11 cellular contexts compared by ENCODE assay signal in genomic region chr2:38505779-38506178, GRCh38.
DNase-seq lines count a peak whose midpoint lies in the region; ATAC-seq, FAIRE-seq and TF ChIP-seq lines count a peak whose summit lies in the region.
"Had no signal": no experiment of that assay in that cellular context is flagged by ENCODE, and none has a peak within 500 bp of the region (broad histone marks: within the 10 kb centered on the region; RNA-seq: fewer than 3 reads in every experiment).

No MANE protein-coding gene starts in this region.

- no peaks in the 10 kb centered on the region for H3K79me2 ChIP-seq in GM23248 (ENCODE audit: insufficient read depth)
- H3K79me2 ChIP-seq in K562 (ENCODE audit: control insufficient read depth, insufficient read depth, low read length), result no peaks in the 10 kb centered on the region
- H3K79me2 ChIP-seq in OCI-LY7 (ENCODE audit: insufficient read depth, low read depth, low read length), result no peaks in the 10 kb centered on the region

- in situ Hi-C loops in GM23248 (cut with MboI) (no loop called here), K562 (cut with MboI) (loop anchor here (5.0 kb wide), 1 partner anchor 188 kb away; no protein-coding TSS in a partner anchor)

- no peak overlapping the region for H3K27ac Mint-ChIP-seq in immature natural killer cell
- H3K27ac Mint-ChIP-seq in activated CD8-positive, alpha-beta memory T cell treated with anti-CD3 and anti-CD28 coated beads, Interleukin-2, amount 10 ng/mL, durations not matched to agents 7 days and 5 days, result no peak overlapping the region
- H3K27ac Mint-ChIP-seq: activated naive CD8-positive, alpha-beta T cell treated with anti-CD3 and anti-CD28 coated beads, Interleukin-2, amount 50 U/mL, for 24 hours had no signal

- H3K9me2 ChIP-seq in GM23248 (ENCODE audit: insufficient read depth) (no peaks in the 10 kb centered on the region), OCI-LY7 (ENCODE audit: insufficient read depth, low read length) (no peaks in the 10 kb centered on the region)

- H3K27me3 ChIP-seq in GM23248 (replicated peaks; ENCODE audit: insufficient read depth), result peaks cover 10% of the 10 kb centered on the region
- H3K27me3 ChIP-seq in K562 (ENCODE audit: control insufficient read depth in 2 of 2, insufficient read depth in 2 of 2, low read length in 2 of 2), result no peaks in the 10 kb centered on the region
- no peaks in the 10 kb centered on the region for H3K27me3 ChIP-seq in right cardiac atrium (ENCODE audit: control insufficient read depth, insufficient read depth)
- H3K27me3 ChIP-seq in stomach, result no peaks in the 10 kb centered on the region
- H3K27me3 ChIP-seq: Peyer's patch had no signal

- H3K4me2 ChIP-seq in GM23248 (ENCODE audit: unreplicated experiment) (no peak overlapping the region), K562 (ENCODE audit: insufficient read depth, low read length) (no peak overlapping the region), OCI-LY7 (ENCODE audit: low read length) (no peak overlapping the region)

- TF ChIP-seq POLR2A in K562 (conservative IDR thresholded peaks at IDR 0.05) (no peak), stomach (IDR thresholded peaks at IDR 0.05) (no peak)

- peaks cover 4% of the 10 kb centered on the region for H3K9me1 ChIP-seq in K562 (ENCODE audit: control insufficient read depth, insufficient read depth, low read length)

- ATAC-seq in K562, result peak; percentile 28
- ATAC-seq in right cardiac atrium, result peak; percentile 85 to 89
- ATAC-seq in activated CD8-positive, alpha-beta memory T cell treated with anti-CD3 and anti-CD28 coated beads, Interleukin-2, amount 10 ng/mL, durations not matched to agents 7 days and 5 days, result no peak
- ATAC-seq: activated naive CD8-positive, alpha-beta T cell treated with anti-CD3 and anti-CD28 coated beads, Interleukin-2, amount 50 U/mL, for 24 hours had no signal

- H2AFZ ChIP-seq in GM23248 (0 out of 2 replicates have a peak overlapping the region, but pooled peaks have one; percentile 23), K562 (ENCODE audit: low read depth, low read length) (no peak overlapping the region), OCI-LY7 (ENCODE audit: low read length) (no peak overlapping the region)

- H3K27me3 Mint-ChIP-seq in immature natural killer cell (ENCODE audit: low read depth in 3 of 3), result peaks cover 3 to 10% (median 5%) of the 10 kb centered on the region in 3 donors
- H3K27me3 Mint-ChIP-seq in activated CD8-positive, alpha-beta memory T cell treated with anti-CD3 and anti-CD28 coated beads, Interleukin-2, amount 10 ng/mL, durations not matched to agents 7 days and 5 days, result peaks cover 7% of the 10 kb centered on the region

- DNase-seq in GM23248 (peak; percentile 93), K562 (ENCODE audit: extremely low read depth in 1 of 4, low spot score in 3 of 4) (peak in 1 of 4 experiments; percentile 23), right cardiac atrium (peak; percentile 60 to 64 (median 64)), stomach (no peak), immature natural killer cell (no peak), OCI-LY7 (ENCODE audit: low spot score) (no peak), NCI-H1092 (lab: John Stamatoyannopoulos, UW) (no peak)
- no peak for DNase-seq in activated CD8-positive, alpha-beta memory T cell treated with anti-CD3 and anti-CD28 coated beads, Interleukin-2, amount 10 ng/mL, durations not matched to agents 7 days and 5 days
- DNase-seq: activated CD4-positive, alpha-beta T cell treated with anti-CD3 and anti-CD28 coated beads for 48 hours; activated naive CD8-positive, alpha-beta T cell treated with anti-CD3 and anti-CD28 coated beads, Interleukin-2, amount 50 U/mL, for 24 hours; Peyer's patch had no signal

- H3K4me3 ChIP-seq in GM23248 (no peak overlapping the region), K562 (no peak overlapping the region), right cardiac atrium (ENCODE audit: low read length) (no peak overlapping the region), stomach (no peak overlapping the region), OCI-LY7 (ENCODE audit: low read depth, low read length, poor library complexity, severe bottlenecking) (no peak overlapping the region)
- H3K4me3 ChIP-seq: Peyer's patch had no signal

- H3K9me3 ChIP-seq in GM23248 (ENCODE audit: low read depth), result no peaks in the 10 kb centered on the region
- H3K9me3 ChIP-seq in K562 (replicated peaks; ENCODE audit: control insufficient read depth, insufficient read depth, low read depth, low read length), result peaks cover 4% of the 10 kb centered on the region; the same call in 1 of the 2 replicates
- H3K9me3 ChIP-seq in right cardiac atrium (ENCODE audit: control insufficient read depth, low read length), result no peaks in the 10 kb centered on the region
- peaks cover 0 to 13% (median 8%) of the 10 kb centered on the region in 4 donors for H3K9me3 ChIP-seq in stomach
- peaks cover 14% of the 10 kb centered on the region; the same call in 1 of the 2 replicates for H3K9me3 ChIP-seq in OCI-LY7 (ENCODE audit: low read length)
- H3K9me3 ChIP-seq: Peyer's patch had no signal

- H3K9me3 Mint-ChIP-seq in immature natural killer cell, result peaks cover 0 to 4% (median 0%) of the 10 kb centered on the region in 6 donors
- peaks cover 7% of the 10 kb centered on the region for H3K9me3 Mint-ChIP-seq in activated CD8-positive, alpha-beta memory T cell treated with anti-CD3 and anti-CD28 coated beads, Interleukin-2, amount 10 ng/mL, durations not matched to agents 7 days and 5 days (ENCODE audit: low read depth)
- H3K9me3 Mint-ChIP-seq: activated naive CD8-positive, alpha-beta T cell treated with anti-CD3 and anti-CD28 coated beads, Interleukin-2, amount 50 U/mL, for 24 hours had no signal

- H4K20me1 ChIP-seq in GM23248 (ENCODE audit: insufficient read depth), result no peaks in the 10 kb centered on the region
- H4K20me1 ChIP-seq in K562 (replicated peaks; ENCODE audit: control insufficient read depth, insufficient read depth, low read length), result no peaks in the 10 kb centered on the region; the same call in 1 of the 2 replicates
- H4K20me1 ChIP-seq in OCI-LY7 (ENCODE audit: insufficient read depth, low read length), result no peaks in the 10 kb centered on the region

- BruUV-seq in K562 (replicated peaks; lab: Mats Ljungman, UMichigan) (no TSS peak), OCI-LY7 (replicated peaks; lab: Mats Ljungman, UMichigan) (no TSS peak)

- no peak for TF ChIP-seq CTCF in K562 (IDR thresholded peaks at IDR 0.05 in 2 of 3, conservative IDR thresholded peaks at IDR 0.05 in 1 of 3; ENCODE audit: insufficient read depth in 2 of 3, low read depth in 1 of 3, low read length in 3 of 3)
- TF ChIP-seq CTCF in stomach (IDR thresholded peaks at IDR 0.05), result no peak
- TF ChIP-seq CTCF in OCI-LY7 (conservative IDR thresholded peaks at IDR 0.05; ENCODE audit: low read length), result no peak

- no peak for TF ChIP-seq RAD21 in K562 (CRISPR knock-in tag; conservative IDR thresholded peaks at IDR 0.05 in 1 of 2, IDR thresholded peaks at IDR 0.05 in 1 of 2)

- H3K4me1 ChIP-seq in GM23248 (ENCODE audit: insufficient read depth) (peaks cover 7% of the 10 kb centered on the region; the same call in 1 of the 2 replicates), K562 (replicated peaks in 1 of 2; ENCODE audit: control insufficient read depth in 2 of 2, insufficient read depth in 2 of 2, low read length in 2 of 2) (peaks cover 15 to 24% of the 10 kb centered on the region in 2 experiments), right cardiac atrium (ENCODE audit: control insufficient read depth, insufficient read depth, low read length) (peaks cover 3% of the 10 kb centered on the region), stomach (peaks cover 6 to 35% (median 16%) of the 10 kb centered on the region in 4 donors), OCI-LY7 (ENCODE audit: insufficient read depth, low read length, poor library complexity, severe bottlenecking) (peaks cover 12% of the 10 kb centered on the region)
- H3K4me1 ChIP-seq: Peyer's patch had no signal

- 3 to 4% methylated on average over 3 of the region's 3 CpGs for WGBS in GM23248 (ENCODE audit: low coverage in 1 of 2, low lambda C conversion rate in 2 of 2, missing lambda C conversion rate in 2 of 2), 2 experiments
- WGBS in K562 (ENCODE audit: insufficient coverage, low coverage, missing lambda C conversion rate), result 16% methylated on average over 3 of the region's 3 CpGs
- 44% methylated on average over 3 of the region's 3 CpGs for WGBS in right cardiac atrium
- whole genome bisulfite sequencing in stomach, 5 donors, result 57 to 87% (median 63%) methylated on average over 3 of the region's 3 CpGs

- CTCF ChIA-PET in K562 (lab: Yijun Ruan, JAX; ENCODE audit: low intra/inter-chr PET ratio) (no interaction called here), OCI-LY7 (lab: Charles Lee; ENCODE audit: unreplicated experiment) (no interaction called here)
- CTCF ChIA-PET in activated CD8-positive, alpha-beta memory T cell treated with anti-CD3 and anti-CD28 coated beads, Interleukin-2, amount 10 ng/mL, durations not matched to agents 7 days and 5 days (lab: Charles Lee), result interaction anchor here (1.2 kb wide), 1 partner anchor 190 kb away, joined by 4 read pairs; no protein-coding TSS in a partner anchor

- H3K9ac ChIP-seq in GM23248 (no peak overlapping the region), K562 (ENCODE audit: insufficient read depth in 1 of 2, low read depth in 2 of 2, low read length in 2 of 2) (no peak overlapping the region)

- 0 out of 2 replicates have a peak, but pooled peaks cover 5% of the 10 kb centered on the region for H3F3A ChIP-seq in GM23248 (ENCODE audit: insufficient read depth)

- FAIRE-seq in K562 (lab: Jason Lieb, UNC), result no peak

- H3K36me3 ChIP-seq in GM23248 (ENCODE audit: low read depth) (no peaks in the 10 kb centered on the region), K562 (ENCODE audit: control insufficient read depth, insufficient read depth, low read length) (no peaks in the 10 kb centered on the region), stomach (no peaks in the 10 kb centered on the region), OCI-LY7 (ENCODE audit: insufficient read depth, low read length) (no peaks in the 10 kb centered on the region)
- H3K36me3 ChIP-seq: Peyer's patch had no signal

- TF ChIP-seq EP300 in K562 (IDR thresholded peaks at IDR 0.05; ENCODE audit: low read length) (no peak), stomach (IDR thresholded peaks at IDR 0.05) (no peak)

- peaks cover 0 to 3% (median 0%) of the 10 kb centered on the region in 3 donors for H3K36me3 Mint-ChIP-seq in immature natural killer cell
- peaks cover 4% of the 10 kb centered on the region for H3K36me3 Mint-ChIP-seq in activated CD8-positive, alpha-beta memory T cell treated with anti-CD3 and anti-CD28 coated beads, Interleukin-2, amount 10 ng/mL, durations not matched to agents 7 days and 5 days

- POLR2A ChIA-PET in K562 (lab: Yijun Ruan, JAX), result no interaction called here
- POLR2A ChIA-PET in OCI-LY7 (lab: Charles Lee), result interaction anchor here (1.1 kb wide), 1 partner anchor 15 kb away, joined by 3 read pairs; no protein-coding TSS in a partner anchor

- intact Hi-C loops in K562 (cut with micrococcal nuclease) (loop anchor here (5.0 kb wide), 1 partner anchor 63 kb away; no protein-coding TSS in a partner anchor), right cardiac atrium (cut with DNase I) (no loop called here), stomach (cut with DNase I; ENCODE audit: low total_unique reads) (no loop called here), OCI-LY7 (cut with micrococcal nuclease; ENCODE audit: unreplicated experiment) (loop anchor here (5.0 to 10.0 kb wide), 2 partner anchors 388 to 521 kb away; no protein-coding TSS in a partner anchor)

- H3K4me1 Mint-ChIP-seq in immature natural killer cell, result no peaks in the 10 kb centered on the region
- H3K4me1 Mint-ChIP-seq in activated CD8-positive, alpha-beta memory T cell treated with anti-CD3 and anti-CD28 coated beads, Interleukin-2, amount 10 ng/mL, durations not matched to agents 7 days and 5 days, result peaks cover 16% of the 10 kb centered on the region
- H3K4me1 Mint-ChIP-seq: activated naive CD8-positive, alpha-beta T cell treated with anti-CD3 and anti-CD28 coated beads, Interleukin-2, amount 50 U/mL, for 24 hours had no signal

- H3K27ac ChIP-seq in GM23248 (no peak overlapping the region), K562 (ENCODE audit: extremely low read depth, low read depth, low read length) (no peak overlapping the region), right cardiac atrium (ENCODE audit: low read length) (peak overlapping the region; percentile 17), stomach (peak overlapping the region in 4 of 5 donors; percentile 41 to 79 (median 58)), OCI-LY7 (ENCODE audit: low read depth, low read length, poor library complexity, severe bottlenecking) (no peak overlapping the region)

- H3K4me3 Mint-ChIP-seq in immature natural killer cell, result no peak overlapping the region
- H3K4me3 Mint-ChIP-seq in activated CD8-positive, alpha-beta memory T cell treated with anti-CD3 and anti-CD28 coated beads, Interleukin-2, amount 10 ng/mL, durations not matched to agents 7 days and 5 days, result no peak overlapping the region
- H3K4me3 Mint-ChIP-seq: activated naive CD8-positive, alpha-beta T cell treated with anti-CD3 and anti-CD28 coated beads, Interleukin-2, amount 50 U/mL, for 24 hours had no signal

Comparison
In these comparisons a context has a peak if more than half of its experiments do, and no peak if none do; other contexts are left out.
1. DNase-seq: peak in GM23248 (single experiment) and right cardiac atrium (3 of 3); none in stomach (single experiment), immature natural killer cell (0 of 3), OCI-LY7 (single experiment), activated CD8-positive, alpha-beta memory T cell treated with anti-CD3 and anti-CD28 coated beads, Interleukin-2, amount 10 ng/mL, durations not matched to agents 7 days and 5 days (single experiment) and NCI-H1092 (single experiment).
2. H3K27ac ChIP-seq: peak in right cardiac atrium (single experiment) and stomach (4 of 5); none in GM23248 (single experiment), K562 (single experiment) and OCI-LY7 (single experiment).
3. intact Hi-C loops: an anchor here in K562 (5.0 kb wide) and OCI-LY7 (5.0 to 10.0 kb wide); none called in right cardiac atrium and stomach.